In genomic region chr10:79348640-79348988, GRCh38 we compare ENCODE assay signal across 8 cellular contexts. TPM values are rescaled to one million over a fixed set of nuclear protein-coding genes. Genes with fewer than 3 reads are reported as not detected.
A peak's percentile ranks its signal among the peaks of the same experiment; 100 is the strongest.
DNase-seq lines count a peak whose midpoint lies in the region; ATAC-seq and TF ChIP-seq lines count a peak whose summit lies in the region.

No MANE protein-coding gene starts in this region.

- H3K9ac ChIP-seq in fibroblast of lung (ENCODE audit: insufficient read depth, low read length) (peak overlapping the region; percentile 95), rectal smooth muscle tissue (ENCODE audit: low read length) (no peak overlapping the region)

- H3K9me3 ChIP-seq in SJSA1 (replicated peaks) (no peaks in the 10 kb centered on the region), fibroblast of lung (ENCODE audit: control insufficient read depth, insufficient read depth, low read depth, low read length) (no peaks in the 10 kb centered on the region)

- peaks cover 64% of the 10 kb centered on the region for H3K36me3 ChIP-seq in SJSA1
- H3K36me3 ChIP-seq in fibroblast of lung (ENCODE audit: control insufficient read depth, insufficient read depth, low read length) = peaks cover 33% of the 10 kb centered on the region
- peaks cover 35% of the 10 kb centered on the region for H3K36me3 ChIP-seq in rectal smooth muscle tissue (ENCODE audit: control insufficient read depth, insufficient read depth, low read length)

- peaks cover 33% of the 10 kb centered on the region for H3K79me2 ChIP-seq in fibroblast of lung (ENCODE audit: control insufficient read depth, insufficient read depth, low read length)

- H3K4me1 ChIP-seq in SJSA1 (replicated peaks) (peaks cover 29% of the 10 kb centered on the region), fibroblast of lung (ENCODE audit: control insufficient read depth, extremely low read depth, insufficient read depth, low read length) (peaks cover 8% of the 10 kb centered on the region), rectal smooth muscle tissue (ENCODE audit: control insufficient read depth, insufficient read depth, low read length) (peaks cover 7% of the 10 kb centered on the region)

- H3K27me3 ChIP-seq in SJSA1 (replicated peaks) (no peaks in the 10 kb centered on the region), fibroblast of lung (ENCODE audit: control insufficient read depth, insufficient read depth, low read length) (no peaks in the 10 kb centered on the region), rectal smooth muscle tissue (ENCODE audit: control insufficient read depth, insufficient read depth, low read length) (no peaks in the 10 kb centered on the region)

- H4K20me1 ChIP-seq in fibroblast of lung (ENCODE audit: control insufficient read depth, extremely low read depth, insufficient read depth, low read length) = no peaks in the 10 kb centered on the region

- no peak for DNase-seq in GM12864 (ENCODE audit: low read depth)
- DNase-seq in SJSA1 (ENCODE audit: low read depth in 1 of 2, low spot score in 2 of 2) = no peak
- no peak for DNase-seq in fibroblast of lung (ENCODE audit: low read depth in 2 of 2)
- DNase-seq in COLO829 (ENCODE audit: low spot score) = no peak
- DNase-seq in AG08395 (ENCODE audit: low spot score) = no peak
- no peak for DNase-seq in NCI-H187 (lab: John Stamatoyannopoulos, UW)

- ATAC-seq in GM18519 (IDR thresholded peaks at IDR 0.05; ENCODE audit: low FRiP score, unreplicated experiment) = no peak

- H3K27ac ChIP-seq in SJSA1 (peak overlapping the region; percentile 83), fibroblast of lung (ENCODE audit: insufficient read depth, low read length) (peak overlapping the region; percentile 85), rectal smooth muscle tissue (ENCODE audit: low read depth, low read length) (no peak overlapping the region)

- TF ChIP-seq CTCF in GM12864 (IDR thresholded peaks at IDR 0.05; ENCODE audit: low read depth, low read length, missing control alignments) (no peak), fibroblast of lung (conservative IDR thresholded peaks at IDR 0.05 in 1 of 2, IDR thresholded peaks at IDR 0.05 in 1 of 2; ENCODE audit: low read depth in 1 of 2, low read length in 2 of 2) (no peak)

- H3K4me3 ChIP-seq in GM12864 (ENCODE audit: low read depth, low read length) (peak overlapping the region; percentile 83), SJSA1 (peak overlapping the region; percentile 89), fibroblast of lung (replicated peaks in 1 of 4; ENCODE audit: control extremely low read depth in 1 of 4, insufficient read depth in 1 of 4, low read depth in 3 of 4, low read length in 4 of 4) (peak overlapping the region; percentile 56 to 85 (median 78)), rectal smooth muscle tissue (ENCODE audit: low read length) (peak overlapping the region; percentile 89)

- peak overlapping the region; percentile 88 for H3K4me2 ChIP-seq in fibroblast of lung (ENCODE audit: extremely low read depth, insufficient read depth, low read length)

- no peak overlapping the region for H2AFZ ChIP-seq in fibroblast of lung (ENCODE audit: low read length)

RNA-seq across cellular contexts. Expression of gene PPIF, which starts 1.3 kb away (rescaled TPM):
- 31.7 and 42.1 TPM in 2 replicates for total RNA-seq in SJSA1 (2014; rRNA removed; shearing (Covaris generic))
- total RNA-seq in fibroblast of lung = 18.2 and 18.7 TPM in 2 replicates
- polyA plus RNA-seq in fibroblast of lung = 63.0 and 82.2 TPM in 2 replicates
- 53.2 and 71.9 TPM in 2 replicates for polyA plus RNA-seq in fibroblast of lung (2012)
- 137 and 359 TPM in 2 replicates for polyA minus RNA-seq in fibroblast of lung (ENCODE audit: low replicate concordance)
